ENCODE assay signal across 15 cellular contexts in genomic region chr15:68419301-68420175, GRCh38. TPM values are rescaled to one million over a fixed set of nuclear protein-coding genes. Genes with fewer than 3 reads are reported as not detected.
DNase-seq lines count a peak whose midpoint lies in the region; ATAC-seq, FAIRE-seq and TF ChIP-seq lines count a peak whose summit lies in the region.
"Had no signal": no experiment of that assay in that cellular context is flagged by ENCODE, and none has a peak within 500 bp of the region (broad histone marks: within the 10 kb centered on the region; RNA-seq: fewer than 3 reads in every experiment).

No MANE protein-coding gene starts in this region.

- H2BK120ac ChIP-seq in IMR-90 (ENCODE audit: low read depth, low read length) (peak overlapping the region; percentile 81), mesendoderm (ENCODE audit: low read depth, low read length) (no peak overlapping the region)

- in situ Hi-C loops in IMR-90 (cut with MboI; ENCODE audit: low sequenced_read_pairs): no loop called here

- POLR2A ChIA-PET in IMR-90 (lab: Charles Lee; ENCODE audit: unreplicated experiment): no interaction called here

- H3K9ac ChIP-seq in IMR-90 (ENCODE audit: low read depth, low read length): no peak overlapping the region
- H3K9ac ChIP-seq in astrocyte (ENCODE audit: low read length): no peak overlapping the region
- no peak overlapping the region for H3K9ac ChIP-seq in mesendoderm (ENCODE audit: low read length)
- H3K9ac ChIP-seq: BLaER1 had no signal

- CTCF ChIA-PET in IMR-90 (lab: Yijun Ruan, JAX): interaction anchor here (0.6 kb wide), 1 partner anchor 169 kb away, joined by 3 read pairs; no protein-coding TSS in a partner anchor

- no peaks in the 10 kb centered on the region for H3K36me3 ChIP-seq in IMR-90 (ENCODE audit: control insufficient read depth, insufficient read depth, low read length)
- H3K36me3 ChIP-seq in astrocyte (ENCODE audit: insufficient read depth, low read length): no peaks in the 10 kb centered on the region
- H3K36me3 ChIP-seq in mesendoderm (ENCODE audit: control insufficient read depth, insufficient read depth, low read length): no peaks in the 10 kb centered on the region
- H3K36me3 ChIP-seq in tibial artery: no peaks in the 10 kb centered on the region
- H3K36me3 ChIP-seq: BLaER1, neutrophil had no signal

- ATAC-seq in IMR-90 (ENCODE audit: low read depth) (no peak), HG02588 (IDR thresholded peaks at IDR 0.05; ENCODE audit: unreplicated experiment) (no peak), HG03565 (IDR thresholded peaks at IDR 0.05; ENCODE audit: unreplicated experiment) (no peak)

- H3K27ac Mint-ChIP-seq in astrocyte (ENCODE audit: unreplicated experiment) (peak overlapping the region; percentile 66), immature natural killer cell (no peak overlapping the region)
- H3K27ac Mint-ChIP-seq: activated naive CD4-positive, alpha-beta T cell treated with anti-CD3 and anti-CD28 coated beads, Interleukin-2, amount 50 U/mL, for 24 hours; GM23338 had no signal

- TF ChIP-seq CTCF in IMR-90 (conservative IDR thresholded peaks at IDR 0.05; ENCODE audit: low read depth, low read length) (no peak), astrocyte (IDR thresholded peaks at IDR 0.05; ENCODE audit: insufficient read depth, low read depth, low read length) (no peak), tibial artery (IDR thresholded peaks at IDR 0.05) (no peak)

- H3K27ac ChIP-seq in IMR-90 (ENCODE audit: insufficient read depth, low read length) (no peak overlapping the region; the same call in 1 of the 2 replicates), astrocyte (ENCODE audit: low read depth, low read length) (no peak overlapping the region), mesendoderm (ENCODE audit: low read depth, low read length) (no peak overlapping the region), tibial artery (peak overlapping the region; percentile 46 to 51)
- H3K27ac ChIP-seq: BLaER1, neutrophil had no signal

- no peak for FAIRE-seq in astrocyte (lab: Jason Lieb, UNC)

- H4K20me1 ChIP-seq in IMR-90 (ENCODE audit: insufficient read depth, low read length) (peaks cover 7% of the 10 kb centered on the region; the same call in 1 of the 2 replicates), astrocyte (ENCODE audit: insufficient read depth, low read length) (peaks cover 97% of the 10 kb centered on the region)
- H4K20me1 ChIP-seq: BLaER1 had no signal

- peaks cover 3% of the 10 kb centered on the region for H3K27me3 Mint-ChIP-seq in astrocyte (ENCODE audit: low read depth, unreplicated experiment)
- H3K27me3 Mint-ChIP-seq in immature natural killer cell (ENCODE audit: low read depth in 3 of 3): peaks cover 0 to 3% (median 2%) of the 10 kb centered on the region in 3 donors
- H3K27me3 Mint-ChIP-seq: activated naive CD4-positive, alpha-beta T cell treated with anti-CD3 and anti-CD28 coated beads, Interleukin-2, amount 50 U/mL, for 24 hours had no signal

- no peak for TF ChIP-seq POLR2A in IMR-90 (IDR thresholded peaks at IDR 0.05; ENCODE audit: low read depth, low read length)

- no peak for DNase-seq in IMR-90
- no peak for DNase-seq in astrocyte (ENCODE audit: low read depth)
- no peak for DNase-seq in mesendoderm
- DNase-seq in tibial artery: peak in 1 of 2 donors; percentile 50
- DNase-seq in immature natural killer cell: no peak
- DNase-seq: activated CD4-positive, alpha-beta T cell treated with anti-CD3 and anti-CD28 coated beads for 4 hours; DMS 273 treated with DMSO at 0.1 percent for 48 hours; mammary epithelial cell; NCI-H748 treated with DMSO at 0.1 percent for 48 hours had no signal

- no CpG with 5 or more reads among the region's 5 CpGs for WGBS in IMR-90 (ENCODE audit: extremely low coverage in 2 of 2, insufficient read length in 1 of 2), 2 experiments
- no CpG with 5 or more reads among the region's 5 CpGs for whole genome bisulfite sequencing in mesendoderm (ENCODE audit: extremely low coverage, insufficient coverage, low lambda C conversion rate)

- BruUV-seq in IMR-90 (replicated peaks; lab: Mats Ljungman, UMichigan): no TSS peak

- H4K8ac ChIP-seq in IMR-90 (ENCODE audit: low read depth in 2 of 2, low read length in 2 of 2): peak overlapping the region in 1 of 2 experiments; percentile 57; a peak in 2 of 4 replicates
- no peak overlapping the region for H4K8ac ChIP-seq in mesendoderm (ENCODE audit: low read depth, low read length)

- no peak overlapping the region for H3K4me3 Mint-ChIP-seq in astrocyte (ENCODE audit: unreplicated experiment)
- H3K4me3 Mint-ChIP-seq in immature natural killer cell: no peak overlapping the region
- H3K4me3 Mint-ChIP-seq: activated naive CD4-positive, alpha-beta T cell treated with anti-CD3 and anti-CD28 coated beads, Interleukin-2, amount 50 U/mL, for 24 hours; GM23338 had no signal

- H3K79me1 ChIP-seq in IMR-90 (ENCODE audit: low read depth in 1 of 2, low read length in 2 of 2): peaks cover 3 to 53% of the 10 kb centered on the region in 2 experiments; a peak in 3 of 4 replicates
- no peaks in the 10 kb centered on the region for H3K79me1 ChIP-seq in mesendoderm (ENCODE audit: low read length)

- H3K79me2 ChIP-seq in astrocyte (ENCODE audit: insufficient read depth, low read length) (peaks cover 92% of the 10 kb centered on the region), mesendoderm (ENCODE audit: control insufficient read depth, insufficient read depth, low read length) (no peaks in the 10 kb centered on the region)

- no peaks in the 10 kb centered on the region for H3K9me3 ChIP-seq in IMR-90 (ENCODE audit: control insufficient read depth, insufficient read depth, low read length)
- no peaks in the 10 kb centered on the region for H3K9me3 ChIP-seq in astrocyte (ENCODE audit: insufficient read depth, low read depth, low read length)
- no peaks in the 10 kb centered on the region for H3K9me3 ChIP-seq in tibial artery
- H3K9me3 ChIP-seq: BLaER1, neutrophil had no signal

- peak overlapping the region; percentile 86 for H3K4ac ChIP-seq in IMR-90 (ENCODE audit: low read depth, low read length)
- no peak overlapping the region for H3K4ac ChIP-seq in mesendoderm (ENCODE audit: low read depth, low read length)

- no peak overlapping the region for H3K56ac ChIP-seq in IMR-90 (ENCODE audit: extremely low read depth, insufficient read depth, low read length)
- H3K56ac ChIP-seq in mesendoderm (ENCODE audit: low read length): no peak overlapping the region

- no peaks in the 10 kb centered on the region for H3K9me3 Mint-ChIP-seq in astrocyte (ENCODE audit: unreplicated experiment)
- H3K9me3 Mint-ChIP-seq in immature natural killer cell: no peaks in the 10 kb centered on the region
- H3K9me3 Mint-ChIP-seq: activated naive CD4-positive, alpha-beta T cell treated with anti-CD3 and anti-CD28 coated beads, Interleukin-2, amount 50 U/mL, for 24 hours; GM23338 had no signal

- H2AFZ ChIP-seq in IMR-90 (replicated peaks; ENCODE audit: low read length, poor library complexity): no peak overlapping the region
- no peak overlapping the region for H2AFZ ChIP-seq in astrocyte (ENCODE audit: low read depth, low read length)
- H2AFZ ChIP-seq: GM23338 had no signal

- peaks cover 47% of the 10 kb centered on the region for H3K36me3 Mint-ChIP-seq in astrocyte (ENCODE audit: low read depth, unreplicated experiment)
- no peaks in the 10 kb centered on the region for H3K36me3 Mint-ChIP-seq in immature natural killer cell
- H3K36me3 Mint-ChIP-seq: activated naive CD4-positive, alpha-beta T cell treated with anti-CD3 and anti-CD28 coated beads, Interleukin-2, amount 50 U/mL, for 24 hours had no signal

- H2BK15ac ChIP-seq in IMR-90 (ENCODE audit: low read depth, low read length) (peak overlapping the region; percentile 13; the same call in 1 of the 3 replicates), mesendoderm (replicated peaks; ENCODE audit: low read depth) (no peak overlapping the region)

- TF ChIP-seq RAD21 in IMR-90 (IDR thresholded peaks at IDR 0.05; ENCODE audit: low read length): no peak

- no peak overlapping the region for H2BK5ac ChIP-seq in IMR-90 (ENCODE audit: low read depth, low read length, poor library complexity, severe bottlenecking)
- H2BK5ac ChIP-seq in mesendoderm (ENCODE audit: low read length): no peak overlapping the region

- peak overlapping the region; percentile 72 for H2BK20ac ChIP-seq in IMR-90 (ENCODE audit: low read depth, low read length)

- peaks cover 81% of the 10 kb centered on the region for H3K4me1 Mint-ChIP-seq in astrocyte (ENCODE audit: low read depth, unreplicated experiment)
- no peaks in the 10 kb centered on the region for H3K4me1 Mint-ChIP-seq in immature natural killer cell
- H3K4me1 Mint-ChIP-seq: activated naive CD4-positive, alpha-beta T cell treated with anti-CD3 and anti-CD28 coated beads, Interleukin-2, amount 50 U/mL, for 24 hours had no signal

- H4K5ac ChIP-seq in IMR-90 (ENCODE audit: low read depth, low read length) (no peak overlapping the region), mesendoderm (ENCODE audit: low read length) (no peak overlapping the region)

- peaks cover 32% of the 10 kb centered on the region for H3K9me1 ChIP-seq in IMR-90 (ENCODE audit: insufficient read depth, low read length)

- peak overlapping the region; percentile 79 for H3K14ac ChIP-seq in IMR-90 (replicated peaks; ENCODE audit: low read depth, low read length)

- H2AK9ac ChIP-seq in IMR-90 (replicated peaks; ENCODE audit: low read depth, low read length, poor library complexity): peak overlapping the region; percentile 58

- no peak overlapping the region; the same call in 1 of the 2 replicates for H3K18ac ChIP-seq in IMR-90 (ENCODE audit: low read depth, low read length)
- H3K18ac ChIP-seq in mesendoderm (ENCODE audit: low read length): peak overlapping the region; percentile 10

- H3K27me3 ChIP-seq in IMR-90 (ENCODE audit: control insufficient read depth, insufficient read depth, low read length) (no peaks in the 10 kb centered on the region), astrocyte (ENCODE audit: insufficient read depth, low read length) (no peaks in the 10 kb centered on the region), mesendoderm (ENCODE audit: insufficient read depth, low read length, poor library complexity) (no peaks in the 10 kb centered on the region), tibial artery (no peaks in the 10 kb centered on the region)
- H3K27me3 ChIP-seq: BLaER1, neutrophil had no signal

- H4K91ac ChIP-seq in IMR-90 (ENCODE audit: insufficient read depth, low read depth, low read length): peak overlapping the region; percentile 27

- H3K4me3 ChIP-seq in IMR-90 (ENCODE audit: insufficient read depth, low read depth, low read length) (no peak overlapping the region), astrocyte (ENCODE audit: insufficient read depth, low read depth, low read length) (no peak overlapping the region), mesendoderm (ENCODE audit: low read length) (no peak overlapping the region), tibial artery (no peak overlapping the region)
- H3K4me3 ChIP-seq: BLaER1, GM23338 had no signal

- H3K23ac ChIP-seq in IMR-90 (ENCODE audit: low read depth, low read length): peak overlapping the region; percentile 74; the same call in 1 of the 2 replicates
- no peak overlapping the region for H3K23ac ChIP-seq in mesendoderm (ENCODE audit: low read length)

- dilution Hi-C loops in IMR-90 (cut with HindIII; ENCODE audit: low sequenced_read_pairs, unreplicated experiment): no loop called here

- peaks cover 25% of the 10 kb centered on the region for H3K4me1 ChIP-seq in IMR-90 (ENCODE audit: control insufficient read depth, insufficient read depth, low read length)
- peaks cover 43% of the 10 kb centered on the region for H3K4me1 ChIP-seq in astrocyte (ENCODE audit: insufficient read depth, low read length)
- H3K4me1 ChIP-seq in mesendoderm (ENCODE audit: control insufficient read depth, low read depth, low read length): peaks cover 14% of the 10 kb centered on the region
- peaks cover 0 to 76% (median 37%) of the 10 kb centered on the region in 4 donors for H3K4me1 ChIP-seq in tibial artery

- intact Hi-C loops in IMR-90 (cut with micrococcal nuclease) (no loop called here), tibial artery (cut with DNase I; ENCODE audit: low total_unique reads) (loop anchor here (5.0 kb wide), 1 partner anchor 58 kb away; no protein-coding TSS in a partner anchor)

- no peak overlapping the region for H3K4me2 ChIP-seq in IMR-90 (ENCODE audit: low read depth, low read length)
- H3K4me2 ChIP-seq in astrocyte (ENCODE audit: low read length): peak overlapping the region; percentile 31
- H3K4me2 ChIP-seq in mesendoderm (ENCODE audit: low read length): no peak overlapping the region
- H3K4me2 ChIP-seq: BLaER1 had no signal

- H2AK5ac ChIP-seq in IMR-90 (ENCODE audit: low read depth, low read length): peak overlapping the region; percentile 76; the same call in 1 of the 2 replicates
- no peak overlapping the region for H2AK5ac ChIP-seq in mesendoderm (ENCODE audit: low read length)

RNA-seq across cellular contexts. Expression of gene ITGA11, which starts 12.4 kb away (rescaled TPM):
- total RNA-seq in IMR-90 (2012; rRNA removed) (2.5 and 4.1 TPM in 2 replicates), astrocyte (193 and 369 TPM in 2 replicates)
- polyA plus RNA-seq in IMR-90 (2012; rRNA removed) (5.6 and 6.6 TPM in 2 replicates), immature natural killer cell (not detected)
- 3.0 and 5.8 TPM in 2 replicates for polyA plus RNA-seq in IMR-90 (2012; cell fraction: cytosol; rRNA removed)
- 6.2 and 6.6 TPM in 2 replicates for polyA plus RNA-seq in IMR-90 (2012; cell fraction: nucleus; rRNA removed; ENCODE audit: low replicate concordance)
- 0.10 TPM for polyA plus RNA-seq in mesendoderm (2013, experiment 1 of 2)
- 0.07 TPM for polyA plus RNA-seq in mesendoderm (2013, experiment 2 of 2)

Comparison
In these comparisons a context has a peak if more than half of its experiments do, and no peak if none do; other contexts are left out.
1. H3K27ac ChIP-seq: peak in tibial artery (2 of 2); none in IMR-90 (single experiment), astrocyte (single experiment) and mesendoderm (single experiment).
2. RNA of gene ITGA11, which starts 12.4 kb away (total RNA-seq): 193 to 369 TPM in astrocyte; 2.5 to 4.1 TPM in IMR-90; every median in the first group is over 10 times any median in the second.